1 cellular context compared by ENCODE assay signal in genomic region chr1:163006051-163006834, GRCh38.
TF ChIP-seq lines count a peak whose summit lies in the region.

No MANE protein-coding gene starts in this region.

TF ChIP-seq in GM23338, 12 proteins besides CTCF, POLR2A, EP300 and RAD21 (continued from another document):
- TF ChIP-seq ZNF462 (CRISPR knock-in tag; IDR thresholded peaks at IDR 0.05), result no peak
- TF ChIP-seq POLR2AphosphoS5 (IDR thresholded peaks at IDR 0.05; ENCODE audit: low read depth), result no peak
- TF ChIP-seq EZH2phosphoT487 (IDR thresholded peaks at IDR 0.05; ENCODE audit: unreplicated experiment), result no peak
- TF ChIP-seq NANOG (IDR thresholded peaks at IDR 0.05; ENCODE audit: borderline replicate concordance), result no peak
- TF ChIP-seq, protein P1, sequence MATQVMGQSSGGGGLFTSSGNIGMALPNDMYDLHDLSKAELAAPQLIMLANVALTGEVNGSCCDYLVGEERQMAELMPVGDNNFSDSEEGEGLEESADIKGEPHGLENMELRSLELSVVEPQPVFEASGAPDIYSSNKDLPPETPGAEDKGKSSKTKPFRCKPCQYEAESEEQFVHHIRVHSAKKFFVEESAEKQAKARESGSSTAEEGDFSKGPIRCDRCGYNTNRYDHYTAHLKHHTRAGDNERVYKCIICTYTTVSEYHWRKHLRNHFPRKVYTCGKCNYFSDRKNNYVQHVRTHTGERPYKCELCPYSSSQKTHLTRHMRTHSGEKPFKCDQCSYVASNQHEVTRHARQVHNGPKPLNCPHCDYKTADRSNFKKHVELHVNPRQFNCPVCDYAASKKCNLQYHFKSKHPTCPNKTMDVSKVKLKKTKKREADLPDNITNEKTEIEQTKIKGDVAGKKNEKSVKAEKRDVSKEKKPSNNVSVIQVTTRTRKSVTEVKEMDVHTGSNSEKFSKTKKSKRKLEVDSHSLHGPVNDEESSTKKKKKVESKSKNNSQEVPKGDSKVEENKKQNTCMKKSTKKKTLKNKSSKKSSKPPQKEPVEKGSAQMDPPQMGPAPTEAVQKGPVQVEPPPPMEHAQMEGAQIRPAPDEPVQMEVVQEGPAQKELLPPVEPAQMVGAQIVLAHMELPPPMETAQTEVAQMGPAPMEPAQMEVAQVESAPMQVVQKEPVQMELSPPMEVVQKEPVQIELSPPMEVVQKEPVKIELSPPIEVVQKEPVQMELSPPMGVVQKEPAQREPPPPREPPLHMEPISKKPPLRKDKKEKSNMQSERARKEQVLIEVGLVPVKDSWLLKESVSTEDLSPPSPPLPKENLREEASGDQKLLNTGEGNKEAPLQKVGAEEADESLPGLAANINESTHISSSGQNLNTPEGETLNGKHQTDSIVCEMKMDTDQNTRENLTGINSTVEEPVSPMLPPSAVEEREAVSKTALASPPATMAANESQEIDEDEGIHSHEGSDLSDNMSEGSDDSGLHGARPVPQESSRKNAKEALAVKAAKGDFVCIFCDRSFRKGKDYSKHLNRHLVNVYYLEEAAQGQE (IDR thresholded peaks at IDR 0.05; ENCODE audit: unreplicated experiment), result no peak
- no peak for TF ChIP-seq ZNF331 (CRISPR knock-in tag; IDR thresholded peaks at IDR 0.05; ENCODE audit: low read depth)
- TF ChIP-seq JUNB (IDR thresholded peaks at IDR 0.05; ENCODE audit: unreplicated experiment), result no peak
